Comparison of ENCODE assay signal across 15 cellular contexts in the genomic region with DNA sequence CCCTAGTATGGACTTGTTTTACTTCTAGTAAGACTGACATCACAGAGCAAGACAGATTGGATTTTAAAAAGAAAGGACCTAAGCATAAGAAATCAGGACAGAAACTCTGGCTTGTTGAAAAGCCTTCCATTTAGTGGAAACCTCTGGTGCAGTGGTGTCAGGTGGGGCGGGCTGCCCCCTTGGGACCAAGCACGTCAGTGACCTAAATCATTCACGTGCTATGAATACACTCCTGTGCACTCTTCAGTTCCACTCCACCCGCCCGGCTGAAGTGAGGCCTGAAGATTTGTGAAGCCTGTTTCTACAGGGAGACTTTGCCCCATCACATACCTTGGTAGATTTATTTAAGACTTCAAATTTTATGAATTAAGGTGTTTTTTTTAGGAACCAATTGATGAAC. TPM values are rescaled to one million over a fixed set of nuclear protein-coding genes. Genes with fewer than 3 reads are reported as not detected.
DNase-seq lines count a peak whose midpoint lies in the region; ATAC-seq and TF ChIP-seq lines count a peak whose summit lies in the region.
"Had no signal": no experiment of that assay in that cellular context is flagged by ENCODE, and none has a peak within 500 bp of the region (broad histone marks: within the 10 kb centered on the region; RNA-seq: fewer than 3 reads in every experiment).

No MANE protein-coding gene starts in this region.

- peaks cover 17% of the 10 kb centered on the region for H3K36me3 Mint-ChIP-seq in T-cell

- H3K27me3 ChIP-seq in right atrium auricular region (no peaks in the 10 kb centered on the region), thyroid gland (no peaks in the 10 kb centered on the region), dorsolateral prefrontal cortex (no peaks in the 10 kb centered on the region)
- H3K27me3 ChIP-seq: vagina had no signal

- H3K36me3 ChIP-seq in right atrium auricular region (peaks cover 6% of the 10 kb centered on the region), thyroid gland (no peaks in the 10 kb centered on the region)
- H3K36me3 ChIP-seq: vagina had no signal

- H3K4me1 ChIP-seq in right atrium auricular region (no peaks in the 10 kb centered on the region), thyroid gland (peaks cover 11 to 13% of the 10 kb centered on the region in 2 donors)

- ATAC-seq in left cardiac atrium: no peak
- ATAC-seq in HG02763 (IDR thresholded peaks at IDR 0.05; ENCODE audit: unreplicated experiment): peak; percentile 92
- no peak for ATAC-seq in T-cell (replicated peaks in 1 of 4)

- H3K27ac ChIP-seq in right atrium auricular region (no peak overlapping the region), thyroid gland (peak overlapping the region; percentile 57 to 84 (median 69)), dorsolateral prefrontal cortex (no peak overlapping the region)
- H3K27ac ChIP-seq: A549, vagina had no signal

- no peaks in the 10 kb centered on the region for H3K4me1 Mint-ChIP-seq in T-cell
- H3K4me1 Mint-ChIP-seq: neural crest cell had no signal

- TF ChIP-seq POLR2A in thyroid gland (IDR thresholded peaks at IDR 0.05): no peak

- H3K4me3 Mint-ChIP-seq in T-cell: no peak overlapping the region
- H3K4me3 Mint-ChIP-seq: neural crest cell had no signal

- H3K9me3 ChIP-seq in right atrium auricular region (no peaks in the 10 kb centered on the region), thyroid gland (no peaks in the 10 kb centered on the region)
- H3K9me3 ChIP-seq: A549, vagina had no signal

- WGBS in thyroid gland, 2 donors: 34 to 38% methylated on average over 5 of the region's 5 CpGs

- CTCF ChIA-PET in T-cell (lab: Charles Lee): no interaction called here

- H3K27me3 Mint-ChIP-seq in T-cell: no peaks in the 10 kb centered on the region

- TF ChIP-seq CTCF in right atrium auricular region (IDR thresholded peaks at IDR 0.05) (no peak), thyroid gland (IDR thresholded peaks at IDR 0.05) (peak in 1 of 6 experiments; percentile 3), dorsolateral prefrontal cortex (IDR thresholded peaks at IDR 0.05 in 54 of 56, conservative IDR thresholded peaks at IDR 0.05 in 2 of 56; ENCODE audit: low read depth in 1 of 56, partially characterized antibody in 56 of 56) (no peak)

- no peak overlapping the region for H3K27ac Mint-ChIP-seq in T-cell

- POLR2A ChIA-PET in T-cell (lab: Charles Lee): no interaction called here

- no peaks in the 10 kb centered on the region for H3K9me3 Mint-ChIP-seq in T-cell
- H3K9me3 Mint-ChIP-seq: neural crest cell had no signal

- H3K4me3 ChIP-seq in right atrium auricular region: no peak overlapping the region
- H3K4me3 ChIP-seq in thyroid gland (replicated peaks in 1 of 3): no peak overlapping the region
- no peak overlapping the region for H3K4me3 ChIP-seq in dorsolateral prefrontal cortex
- H3K4me3 ChIP-seq: A549, vagina had no signal

- DNase-seq in right atrium auricular region (ENCODE audit: low spot score): peak; percentile 42
- no peak for DNase-seq in left cardiac atrium
- peak; percentile 39 for DNase-seq in NCI-H69 (lab: John Stamatoyannopoulos, UW)
- DNase-seq in thyroid gland: peak; percentile 89 to 91
- no peak for DNase-seq in T-cell
- DNase-seq in dorsolateral prefrontal cortex: no peak
- DNase-seq in hippocampal formation (lab: John Stamatoyannopoulos, UW): no peak
- DNase-seq: activated effector memory CD4-positive, alpha-beta T cell treated with Interleukin-2 at 50 U/mL for 16 hours; effector CD8-positive, alpha-beta T cell; NCI-H510A treated with DMSO at 0.1 percent for 48 hours; T-helper 9 cell had no signal

- intact Hi-C loops in left cardiac atrium (cut with DNase I): loop anchor here in 1 of 2 donors (5.0 kb wide), 1 partner anchor 102 kb away; no protein-coding TSS in a partner anchor
- intact Hi-C loops in thyroid gland (cut with DNase I): no loop called here
- intact Hi-C loops in dorsolateral prefrontal cortex (cut with DNase I): no loop called here

RNA-seq across cellular contexts. Expression of a gene that starts 58.2 kb away (rescaled TPM):
- total RNA-seq in right atrium auricular region (10 to 100 TPM; 34.2 to 46.8 TPM), left cardiac atrium (10 to 100 TPM; 37.3 to 48.6 TPM), thyroid gland (10 to 100 TPM; 46.3 to 77.5 (median 53.6) TPM), T-cell (10 to 100 TPM; 18.4 to 31.4 (median 21.5) TPM), dorsolateral prefrontal cortex (10 to 100 TPM; 31.8 to 57.2 (median 44.6) TPM)

RNA-seq across cellular contexts. Expression of a gene that starts 58.9 kb away (rescaled TPM):
- total RNA-seq in right atrium auricular region (10 to 100 TPM in 1 of 2 donors, 1 to 10 TPM in 1; 3.3 to 17.3 TPM), left cardiac atrium (1 to 10 TPM; 6.3 to 7.5 TPM), thyroid gland (10 to 100 TPM; 19.5 to 33.9 (median 24.3) TPM), T-cell (10 to 100 TPM; 12.7 to 16.5 (median 14.7) TPM), dorsolateral prefrontal cortex (10 to 100 TPM; 15.4 to 37.5 (median 26.1) TPM)

Comparison
In these comparisons a context has a peak if more than half of its experiments do, and no peak if none do; other contexts are left out.
1. DNase-seq: peak in right atrium auricular region (single experiment), NCI-H69 (single experiment) and thyroid gland (2 of 2); none in left cardiac atrium (single experiment), T-cell (0 of 34), dorsolateral prefrontal cortex (0 of 10) and hippocampal formation (0 of 2).
2. H3K27ac ChIP-seq: peak in thyroid gland (3 of 3); none in right atrium auricular region (0 of 2) and dorsolateral prefrontal cortex (0 of 59).